31 cellular contexts compared by ENCODE assay signal in the genomic region with DNA sequence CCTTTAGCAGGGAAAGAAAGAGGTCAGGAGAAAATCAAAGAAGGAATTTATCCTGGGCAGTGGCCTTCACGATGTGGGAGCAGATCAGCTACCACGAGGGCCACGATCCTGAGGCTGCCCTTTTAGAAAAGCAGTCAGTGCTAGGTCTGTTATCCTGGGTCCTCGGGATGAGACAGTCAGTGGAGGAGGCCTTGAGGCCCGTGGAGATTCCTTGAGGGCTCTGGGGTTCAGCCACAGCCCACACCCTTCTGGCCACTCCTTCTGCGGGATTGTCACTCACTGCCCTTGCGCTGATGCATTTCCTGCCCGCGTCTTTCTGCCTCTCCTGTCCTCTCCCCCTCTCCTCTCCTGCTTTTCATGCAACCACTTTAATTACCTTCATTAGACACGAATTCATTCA. TPM values are rescaled to one million over a fixed set of nuclear protein-coding genes. Genes with fewer than 3 reads are reported as not detected.
"Had no signal": no experiment of that assay in that cellular context is flagged by ENCODE, and none has a peak within 500 bp of the region (broad histone marks: within the 10 kb centered on the region; RNA-seq: fewer than 3 reads in every experiment).

No MANE protein-coding gene starts in this region.

- H3K4me3 ChIP-seq: ascending aorta, cardiac muscle cell, MG63, SJCRH30, SK-N-MC had no signal

- H3K27me3 Mint-ChIP-seq: activated CD4-positive, alpha-beta T cell treated with anti-CD3 and anti-CD28 coated beads, Interleukin-2, amount 10 ng/mL, durations not matched to agents 7 days and 5 days; activated naive CD4-positive, alpha-beta T cell treated with anti-CD3 and anti-CD28 coated beads, Interleukin-2, amount 50 U/mL, for 24 hours; activated naive CD8-positive, alpha-beta T cell treated with anti-CD3 and anti-CD28 coated beads, Interleukin-2, amount 10 ng/mL, durations not matched to agents 7 days and 5 days; activated T-cell treated with anti-CD3 and anti-CD28 coated beads, Interleukin-2, amount 50 U/mL, for 24 hours; central memory CD8-positive, alpha-beta T cell had no signal

- H3K27me3 ChIP-seq: ascending aorta, cardiac muscle cell, MG63, SJCRH30 had no signal

- H3K9me3 ChIP-seq: ascending aorta, MG63, SJCRH30 had no signal

- FAIRE-seq: TTC549 had no signal

- H3K4me3 Mint-ChIP-seq: activated CD4-positive, alpha-beta T cell treated with anti-CD3 and anti-CD28 coated beads, Interleukin-2, amount 10 ng/mL, durations not matched to agents 7 days and 5 days; activated CD8-positive, alpha-beta T cell treated with anti-CD3 and anti-CD28 coated beads, Interleukin-2, amount 10 ng/mL, durations not matched to agents 7 days and 5 days; activated naive CD4-positive, alpha-beta T cell treated with anti-CD3 and anti-CD28 coated beads, Interleukin-2, amount 50 U/mL, for 24 hours; activated naive CD8-positive, alpha-beta T cell treated with anti-CD3 and anti-CD28 coated beads, Interleukin-2, amount 10 ng/mL, durations not matched to agents 7 days and 5 days; activated T-cell treated with anti-CD3 and anti-CD28 coated beads, Interleukin-2, amount 50 U/mL, for 24 hours; central memory CD8-positive, alpha-beta T cell; T-helper 2 cell treated with Interferon-gamma antibody and Interleukin-4, amounts not matched to agents 5 μg/mL and 100 μg/mL, for 36 hours had no signal

- H3K27ac Mint-ChIP-seq: activated CD4-positive, alpha-beta T cell treated with anti-CD3 and anti-CD28 coated beads, Interleukin-2, amount 10 ng/mL, durations not matched to agents 7 days and 5 days; activated CD8-positive, alpha-beta T cell treated with anti-CD3 and anti-CD28 coated beads, Interleukin-2, amount 10 ng/mL, durations not matched to agents 7 days and 5 days; activated naive CD4-positive, alpha-beta T cell treated with anti-CD3 and anti-CD28 coated beads, Interleukin-2, amount 50 U/mL, for 24 hours; activated naive CD8-positive, alpha-beta T cell treated with anti-CD3 and anti-CD28 coated beads, Interleukin-2, amount 10 ng/mL, durations not matched to agents 7 days and 5 days; activated T-cell treated with anti-CD3 and anti-CD28 coated beads, Interleukin-2, amount 50 U/mL, for 24 hours; activated T-helper 2 cell treated with anti-CD3 and anti-CD28 coated beads, Interferon-gamma antibody, Interleukin-2, Interleukin-4, amounts not matched to agents 10 μg/mL and 5 μg/mL and 100 μg/mL, durations not matched to agents 14 hours and 24 hours and 36 hours; T-helper 2 cell treated with Interferon-gamma antibody and Interleukin-4, amounts not matched to agents 5 μg/mL and 100 μg/mL, for 36 hours had no signal

- H3K36me3 ChIP-seq: cardiac muscle cell, MG63, SJCRH30 had no signal

- H3K9me3 Mint-ChIP-seq: activated CD4-positive, alpha-beta T cell treated with anti-CD3 and anti-CD28 coated beads, Interleukin-2, amount 10 ng/mL, durations not matched to agents 7 days and 5 days; activated naive CD4-positive, alpha-beta T cell treated with anti-CD3 and anti-CD28 coated beads, Interleukin-2, amount 50 U/mL, for 24 hours; activated naive CD8-positive, alpha-beta T cell treated with anti-CD3 and anti-CD28 coated beads, Interleukin-2, amount 10 ng/mL, durations not matched to agents 7 days and 5 days; activated T-cell treated with anti-CD3 and anti-CD28 coated beads, Interleukin-2, amount 50 U/mL, for 24 hours; activated T-helper 2 cell treated with anti-CD3 and anti-CD28 coated beads, Interferon-gamma antibody, Interleukin-2, Interleukin-4, amounts not matched to agents 10 μg/mL and 5 μg/mL and 100 μg/mL, durations not matched to agents 14 hours and 24 hours and 36 hours; central memory CD8-positive, alpha-beta T cell; T-helper 2 cell treated with Interferon-gamma antibody and Interleukin-4, amounts not matched to agents 5 μg/mL and 100 μg/mL, for 36 hours had no signal

- H3K27ac ChIP-seq: ascending aorta, cardiac muscle cell, SJCRH30, SK-N-MC had no signal

- H3K4me1 ChIP-seq: ascending aorta had no signal

- DNase-seq: activated CD4-positive, alpha-beta T cell treated with anti-CD3 and anti-CD28 coated beads, Interleukin-2, amount 10 ng/mL, durations not matched to agents 7 days and 5 days; activated CD4-positive, alpha-beta T cell treated with anti-CD3 and anti-CD28 coated beads, Interleukin-2, amount 50 U/mL, for 48 hours; activated CD8-positive, alpha-beta T cell treated with anti-CD3 and anti-CD28 coated beads, Interleukin-2, amount 10 ng/mL, durations not matched to agents 7 days and 5 days; activated gamma-delta T cell; activated naive CD4-positive, alpha-beta T cell treated with Interleukin-2 at 50 U/mL for 16 hours; activated naive CD8-positive, alpha-beta T cell treated with anti-CD3 and anti-CD28 coated beads, Interleukin-2, amount 10 ng/mL, durations not matched to agents 7 days and 5 days; activated T-cell treated with anti-CD3 and anti-CD28 coated beads, Interleukin-2, amount 50 U/mL, for 24 hours; amygdala; Karpas-422; MG63; NCI-H1048; NCI-H1105 treated with DMSO at 0.1 percent for 48 hours; NCI-H1694; NCI-H1930; NCI-H2081 treated with DMSO at 0.1 percent for 48 hours; NCI-H226; NCI-H446 treated with DMSO at 0.1 percent for 48 hours; NCI-H524; SHP77; SJCRH30 had no signal

- H3K4me1 Mint-ChIP-seq: central memory CD8-positive, alpha-beta T cell had no signal

- ATAC-seq: activated CD8-positive, alpha-beta T cell treated with anti-CD3 and anti-CD28 coated beads, Interleukin-2, amount 10 ng/mL, durations not matched to agents 7 days and 5 days; Panc1 had no signal

- H3K36me3 Mint-ChIP-seq: activated naive CD8-positive, alpha-beta T cell treated with anti-CD3 and anti-CD28 coated beads, Interleukin-2, amount 10 ng/mL, durations not matched to agents 7 days and 5 days had no signal

RNA-seq across cellular contexts. Expression of a gene that starts 42.4 kb away (rescaled TPM):
- total RNA-seq: activated CD4-positive, alpha-beta T cell treated with anti-CD3 and anti-CD28 coated beads, Interleukin-2, amount 10 ng/mL, durations not matched to agents 7 days and 5 days; RPMI7951; T-helper 1 cell treated with Interleukin-12 subunit alpha and Interleukin-12 subunit beta and Interleukin-4 antibody, amounts not matched to agents 30 ng/mL and 1 ng/mL, for 36 hours had no signal
